Comparison of ENCODE assay signal across 9 cellular contexts in genomic region chr7:142319970-142320369, GRCh38.
DNase-seq lines count a peak whose midpoint lies in the region; TF ChIP-seq lines count a peak whose summit lies in the region.
"Had no signal": no experiment of that assay in that cellular context is flagged by ENCODE, and none has a peak within 500 bp of the region (broad histone marks: within the 10 kb centered on the region; RNA-seq: fewer than 3 reads in every experiment).

No MANE protein-coding gene starts in this region.

- no peaks in the 10 kb centered on the region for H3K36me3 ChIP-seq in ascending aorta

- H3K27me3 ChIP-seq in ascending aorta = no peaks in the 10 kb centered on the region

- no peak overlapping the region for H3K4me3 ChIP-seq in ascending aorta

- H3K27ac ChIP-seq in ascending aorta = no peak overlapping the region

- no peaks in the 10 kb centered on the region for H3K9me3 Mint-ChIP-seq in chondrocyte (ENCODE audit: low read depth)
- H3K9me3 Mint-ChIP-seq: natural killer cell had no signal

- no peaks in the 10 kb centered on the region for H3K36me3 Mint-ChIP-seq in chondrocyte (ENCODE audit: low read depth)
- H3K36me3 Mint-ChIP-seq: natural killer cell had no signal

- peaks cover 4% of the 10 kb centered on the region for H3K4me1 Mint-ChIP-seq in chondrocyte (ENCODE audit: low read depth)
- H3K4me1 Mint-ChIP-seq: natural killer cell had no signal

- no peaks in the 10 kb centered on the region for H3K4me1 ChIP-seq in ascending aorta

- intact Hi-C loops in ascending aorta (cut with DNase I) = no loop called here

- no peak overlapping the region for H3K4me3 Mint-ChIP-seq in chondrocyte (ENCODE audit: unreplicated experiment)
- H3K4me3 Mint-ChIP-seq: natural killer cell had no signal

- TF ChIP-seq CTCF in chondrocyte (IDR thresholded peaks at IDR 0.05) (peak; percentile 43), ascending aorta (IDR thresholded peaks at IDR 0.05) (no peak)

- no peak overlapping the region for H3K27ac Mint-ChIP-seq in chondrocyte (ENCODE audit: unreplicated experiment)
- H3K27ac Mint-ChIP-seq: natural killer cell had no signal

- peaks cover 24% of the 10 kb centered on the region for H3K27me3 Mint-ChIP-seq in chondrocyte (ENCODE audit: low read depth)

- no peaks in the 10 kb centered on the region for H3K9me3 ChIP-seq in ascending aorta

- DNase-seq in NCI-H748 (lab: John Stamatoyannopoulos, UW; ENCODE audit: unreplicated experiment) (peak; percentile 14), NCI-H748 treated with DMSO at 0.1 percent for 48 hours (lab: John Stamatoyannopoulos, UW) (no peak), T follicular helper cell (ENCODE audit: low read depth) (peak; percentile 27), chondrocyte (ENCODE audit: low spot score) (no peak), EL (no peak), kidney glomerular epithelial cell (lab: John Stamatoyannopoulos, UW) (no peak), ascending aorta (ENCODE audit: low spot score in 2 of 2) (no peak)
- DNase-seq in stimulated activated CD4-positive, alpha-beta T cell treated with anti-CD3 and anti-CD28 coated beads, TNF-alpha, amount 100 ng/mL, for 24 hours (ENCODE audit: low read depth in 3 of 3) = peak in 2 of 3 experiments; percentile 24 to 45
- DNase-seq: natural killer cell had no signal

Comparison
In these comparisons a context has a peak if more than half of its experiments do, and no peak if none do; other contexts are left out.
1. DNase-seq: peak in NCI-H748 (single experiment), T follicular helper cell (single experiment) and stimulated activated CD4-positive, alpha-beta T cell treated with anti-CD3 and anti-CD28 coated beads, TNF-alpha, amount 100 ng/mL, for 24 hours (2 of 3); none in NCI-H748 treated with DMSO at 0.1 percent for 48 hours (single experiment), chondrocyte (single experiment), EL (single experiment), kidney glomerular epithelial cell (single experiment) and ascending aorta (0 of 2).